ENCODE assay signal across 8 cellular contexts in genomic region chr12:128823216-128823915, GRCh38. TPM values are rescaled to one million over a fixed set of nuclear protein-coding genes. Genes with fewer than 3 reads are reported as not detected.
DNase-seq lines count a peak whose midpoint lies in the region; ATAC-seq and TF ChIP-seq lines count a peak whose summit lies in the region.

No MANE protein-coding gene starts in this region.

- H3K4me1 ChIP-seq in subcutaneous abdominal adipose tissue (ENCODE audit: control insufficient read depth in 5 of 5, insufficient read depth in 5 of 5, low read length in 5 of 5): peaks cover 10 to 54% (median 40%) of the 10 kb centered on the region in 5 donors

- peak; percentile 79 for DNase-seq in Right ventricle myocardium inferior (ENCODE audit: missing footprints)
- DNase-seq in cardiac septum (ENCODE audit: low spot score): no peak
- DNase-seq in NCI-H460 (ENCODE audit: extremely low read depth, low read depth): peak; percentile 4
- DNase-seq in brain microvascular endothelial cell: no peak
- no peak for DNase-seq in SIG-M5 treated with dmso at 0.1 percent for 504 hours (lab: John Stamatoyannopoulos, UW; ENCODE audit: unreplicated experiment)

- H3K27ac ChIP-seq in brain microvascular endothelial cell: peak overlapping the region; percentile 56
- peak overlapping the region; percentile 78 for H3K27ac ChIP-seq in layer of hippocampus (ENCODE audit: low read depth, low read length)
- H3K27ac ChIP-seq in subcutaneous abdominal adipose tissue (ENCODE audit: low read depth, low read length): no peak overlapping the region

- H3K9me3 ChIP-seq in subcutaneous abdominal adipose tissue (ENCODE audit: control insufficient read depth in 5 of 5, low read length in 5 of 5): peaks cover 0 to 6% (median 4%) of the 10 kb centered on the region in 5 donors

- in situ Hi-C loops in brain microvascular endothelial cell (cut with HindIII; ENCODE audit: low pct_ligation_motif_present, low sequenced_read_pairs): no loop called here

- H3K4me3 ChIP-seq in brain microvascular endothelial cell (ENCODE audit: low read depth, low read length) (peak overlapping the region; percentile 91), subcutaneous abdominal adipose tissue (ENCODE audit: low read depth in 1 of 5, low read length in 5 of 5) (peak overlapping the region; percentile 58 to 98 (median 86))

- H3K36me3 ChIP-seq in brain microvascular endothelial cell (replicated peaks): peaks cover 9% of the 10 kb centered on the region
- H3K36me3 ChIP-seq in subcutaneous abdominal adipose tissue (ENCODE audit: control insufficient read depth in 5 of 5, insufficient read depth in 5 of 5, low read length in 5 of 5): peaks cover 0 to 5% (median 0%) of the 10 kb centered on the region in 5 donors

- intact Hi-C loops in Right ventricle myocardium inferior (cut with DNase I) (no loop called here), cardiac septum (cut with DNase I) (no loop called here)

- TF ChIP-seq CTCF in brain microvascular endothelial cell (IDR thresholded peaks at IDR 0.05; ENCODE audit: low read depth, low read length, missing control alignments): no peak

- H3K9ac ChIP-seq in subcutaneous abdominal adipose tissue (ENCODE audit: low read length in 5 of 5): peak overlapping the region; percentile 56 to 84 (median 83)

- H3K27me3 ChIP-seq in brain microvascular endothelial cell (replicated peaks): no peaks in the 10 kb centered on the region
- no peaks in the 10 kb centered on the region for H3K27me3 ChIP-seq in layer of hippocampus (ENCODE audit: control insufficient read depth, insufficient read depth, low read length)
- H3K27me3 ChIP-seq in subcutaneous abdominal adipose tissue (ENCODE audit: control insufficient read depth in 5 of 5, insufficient read depth in 4 of 5, low read length in 5 of 5): no peaks in the 10 kb centered on the region

- peak; percentile 9 for ATAC-seq in Right ventricle myocardium inferior
- peak; percentile 23 for ATAC-seq in HG02840 (IDR thresholded peaks at IDR 0.05; ENCODE audit: low FRiP score, unreplicated experiment)

RNA-seq across cellular contexts. Expression of gene SLC15A4, which starts 0.4 kb away (rescaled TPM):
- total RNA-seq in Right ventricle myocardium inferior: 16.3 TPM
- 15.8 TPM for total RNA-seq in cardiac septum
- total RNA-seq in NCI-H460 (2014; rRNA removed; shearing (Covaris generic)): 25.1 and 26.6 TPM in 2 replicates
- polyA plus RNA-seq in NCI-H460 (2014; cell fraction: nucleus; rRNA removed): 34.5 and 43.9 TPM in 2 replicates

RNA-seq across cellular contexts. Expression of gene GLT1D1, which starts 29.9 kb away (rescaled TPM):
- total RNA-seq in Right ventricle myocardium inferior: 0.68 TPM
- 1.1 TPM for total RNA-seq in cardiac septum
- total RNA-seq in NCI-H460 (2014; rRNA removed; shearing (Covaris generic)): not detected in 2 replicates
- polyA plus RNA-seq in NCI-H460 (2014; cell fraction: nucleus; rRNA removed): not detected in 2 replicates

Comparison
In these comparisons a context has a peak if more than half of its experiments do, and no peak if none do; other contexts are left out.
1. DNase-seq: peak in Right ventricle myocardium inferior (single experiment) and NCI-H460 (single experiment); none in cardiac septum (single experiment), brain microvascular endothelial cell (single experiment) and SIG-M5 treated with dmso at 0.1 percent for 504 hours (single experiment).